ENCODE assay signal across 12 cellular contexts in the genomic region with DNA sequence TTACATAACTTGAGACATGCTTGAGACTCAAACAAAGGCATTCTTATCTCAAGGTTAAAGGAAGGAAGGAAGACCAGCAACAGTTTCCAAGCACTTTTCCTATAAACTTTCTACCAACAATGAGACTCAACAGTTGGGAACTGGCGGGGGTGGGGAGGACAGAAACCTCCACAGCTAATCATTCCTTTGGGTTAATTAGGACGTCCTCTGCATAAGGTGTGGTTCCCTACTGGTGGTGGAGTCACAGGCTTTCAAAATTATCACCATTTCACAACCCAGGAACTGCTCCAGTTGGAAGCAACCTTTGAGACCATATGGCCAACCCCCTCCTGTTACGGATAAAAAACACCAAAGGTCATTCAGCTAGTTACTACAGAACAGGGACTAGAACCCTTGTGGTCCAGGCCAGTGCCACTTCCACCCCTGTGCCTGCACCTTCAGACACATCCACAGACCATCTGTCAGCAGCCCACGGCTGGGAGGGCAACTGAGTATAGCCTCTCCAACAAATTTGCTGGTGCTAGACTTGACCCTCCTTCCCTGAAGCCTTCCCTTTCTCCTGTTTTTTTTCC. TPM values are rescaled to one million over a fixed set of nuclear protein-coding genes. Genes with fewer than 3 reads are reported as not detected.
DNase-seq lines count a peak whose midpoint lies in the region; ATAC-seq and TF ChIP-seq lines count a peak whose summit lies in the region.
"Had no signal": no experiment of that assay in that cellular context is flagged by ENCODE, and none has a peak within 500 bp of the region (broad histone marks: within the 10 kb centered on the region; RNA-seq: fewer than 3 reads in every experiment).

No MANE protein-coding gene starts in this region.

- H3K27me3 ChIP-seq in dorsolateral prefrontal cortex: no peaks in the 10 kb centered on the region
- no peaks in the 10 kb centered on the region for H3K27me3 ChIP-seq in left lung
- H3K27me3 ChIP-seq in spleen (replicated peaks in 1 of 7): no peaks in the 10 kb centered on the region
- H3K27me3 ChIP-seq: BE2C had no signal

- H3K27ac ChIP-seq in dorsolateral prefrontal cortex (peak overlapping the region in 42 of 59 donors; percentile 14 to 85 (median 58)), left lung (peak overlapping the region; percentile 47 to 79), spleen (peak overlapping the region; percentile 16 to 89 (median 74))

- 50 to 76% (median 62%) methylated on average over 4 of the region's 4 CpGs for WGBS in spleen, 5 donors

- peak; percentile 69 for ATAC-seq in left lung
- no peak for ATAC-seq in GM19467 (IDR thresholded peaks at IDR 0.05; ENCODE audit: unreplicated experiment)
- no peak for ATAC-seq in omental fat pad (ENCODE audit: low FRiP score)
- no peak for ATAC-seq in HG03159 (IDR thresholded peaks at IDR 0.05; ENCODE audit: unreplicated experiment)

- H3K36me3 ChIP-seq in left lung: no peaks in the 10 kb centered on the region
- H3K36me3 ChIP-seq in spleen: no peaks in the 10 kb centered on the region
- H3K36me3 ChIP-seq: BE2C had no signal

- intact Hi-C loops in dorsolateral prefrontal cortex (cut with DNase I) (no loop called here), left lung (cut with DNase I) (no loop called here), spleen (cut with DNase I; ENCODE audit: low total_unique reads) (no loop called here)

- peak; percentile 62 for DNase-seq in HuH-7.5 (ENCODE audit: low spot score)
- peak in 1 of 10 donors; percentile 10 for DNase-seq in dorsolateral prefrontal cortex
- no peak for DNase-seq in left lung
- peak; percentile 72 for DNase-seq in spleen
- no peak for DNase-seq in NCI-H345 treated with DMSO at 0.1 percent for 48 hours (lab: John Stamatoyannopoulos, UW; ENCODE audit: unreplicated experiment)
- no peak for DNase-seq in omental fat pad (ENCODE audit: low spot score)
- DNase-seq: BE2C; NCI-H1417 treated with DMSO at 0.1 percent for 48 hours; NCI-H69; stimulated activated CD8-positive, alpha-beta memory T cell treated with anti-CD3 and anti-CD28 coated beads, Interleukin-4, amount 100 ng/mL, for 48 hours had no signal

- TF ChIP-seq POLR2A in spleen (IDR thresholded peaks at IDR 0.05): peak in 1 of 3 donors; percentile 20

- H3K4me1 ChIP-seq in left lung (peaks cover 3 to 14% of the 10 kb centered on the region in 2 donors), spleen (peaks cover 0 to 45% (median 11%) of the 10 kb centered on the region in 6 donors)
- H3K4me1 ChIP-seq: BE2C had no signal

- TF ChIP-seq CTCF in dorsolateral prefrontal cortex (IDR thresholded peaks at IDR 0.05 in 54 of 56, conservative IDR thresholded peaks at IDR 0.05 in 2 of 56; ENCODE audit: low read depth in 1 of 56, partially characterized antibody in 56 of 56) (no peak), left lung (IDR thresholded peaks at IDR 0.05) (no peak), spleen (IDR thresholded peaks at IDR 0.05 in 8 of 11, conservative IDR thresholded peaks at IDR 0.05 in 3 of 11) (no peak), omental fat pad (IDR thresholded peaks at IDR 0.05) (no peak)

- H3K9me3 ChIP-seq in left lung (peaks cover 0 to 5% of the 10 kb centered on the region in 2 donors), spleen (peaks cover 0 to 7% (median 5%) of the 10 kb centered on the region in 8 donors)
- H3K9me3 ChIP-seq: BE2C had no signal

- H3K4me3 ChIP-seq in dorsolateral prefrontal cortex: no peak overlapping the region
- no peak overlapping the region for H3K4me3 ChIP-seq in left lung
- H3K4me3 ChIP-seq in spleen: no peak overlapping the region

RNA-seq across cellular contexts. Expression of gene ATL2, which starts 30.1 kb away (rescaled TPM):
- 100 to 1,000 TPM in 2 of 120 experiments, 10 to 100 TPM in 118; 36.1 to 104 (median 69.2) TPM for total RNA-seq in dorsolateral prefrontal cortex
- total RNA-seq in left lung: 10 to 100 TPM; 42.2 to 51.9 TPM
- 100 to 1,000 TPM in 1 of 7 donors, 10 to 100 TPM in 6; 62.0 to 100 (median 66.1) TPM for total RNA-seq in spleen
- 10 to 100 TPM; 17.5 to 21.3 (median 19.0) TPM for polyA plus RNA-seq in spleen
- total RNA-seq in omental fat pad: 10 to 100 TPM; 52.7 to 82.0 (median 68.2) TPM

Comparison
In these comparisons a context has a peak if more than half of its experiments do, and no peak if none do; other contexts are left out.
1. DNase-seq: peak in HuH-7.5 (single experiment) and spleen (single experiment); none in left lung (0 of 2), NCI-H345 treated with DMSO at 0.1 percent for 48 hours (single experiment) and omental fat pad (single experiment).
2. Peak in every context shown above with its lines, with median percentiles within 50 percentile points of each other: H3K27ac ChIP-seq.